ENCODE assay signal across 2 cellular contexts in the genomic region with DNA sequence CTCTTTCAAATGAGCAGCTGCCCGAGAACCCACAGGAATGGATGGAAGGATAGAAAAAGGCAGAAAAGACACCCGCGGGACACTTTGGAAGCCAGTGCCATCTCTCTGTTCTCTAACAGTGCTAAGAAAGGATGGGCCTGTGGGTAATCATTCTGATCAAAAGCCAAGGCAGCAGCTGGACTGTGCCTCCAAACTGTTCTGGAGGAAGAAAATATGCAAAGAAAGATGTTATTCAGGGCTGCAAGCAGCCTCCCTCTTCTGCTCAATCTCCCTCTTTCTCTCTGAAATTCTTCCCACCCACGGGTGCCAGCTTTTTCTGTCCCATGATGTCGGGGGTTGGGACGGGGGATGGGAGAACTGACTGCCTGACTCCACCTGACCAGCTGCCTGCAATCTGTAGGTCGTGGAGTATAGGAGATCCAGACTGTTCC.
A peak's percentile ranks its signal among the peaks of the same experiment; 100 is the strongest.
TF ChIP-seq lines count a peak whose summit lies in the region.

No MANE protein-coding gene starts in this region.

TF ChIP-seq in IMR-90, 13 proteins besides CTCF, POLR2A, EP300 and RAD21:
- TF ChIP-seq, protein P1, sequence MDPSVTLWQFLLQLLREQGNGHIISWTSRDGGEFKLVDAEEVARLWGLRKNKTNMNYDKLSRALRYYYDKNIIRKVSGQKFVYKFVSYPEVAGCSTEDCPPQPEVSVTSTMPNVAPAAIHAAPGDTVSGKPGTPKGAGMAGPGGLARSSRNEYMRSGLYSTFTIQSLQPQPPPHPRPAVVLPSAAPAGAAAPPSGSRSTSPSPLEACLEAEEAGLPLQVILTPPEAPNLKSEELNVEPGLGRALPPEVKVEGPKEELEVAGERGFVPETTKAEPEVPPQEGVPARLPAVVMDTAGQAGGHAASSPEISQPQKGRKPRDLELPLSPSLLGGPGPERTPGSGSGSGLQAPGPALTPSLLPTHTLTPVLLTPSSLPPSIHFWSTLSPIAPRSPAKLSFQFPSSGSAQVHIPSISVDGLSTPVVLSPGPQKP (IDR thresholded peaks at IDR 0.05; ENCODE audit: borderline replicate concordance, low read depth, low read length): no peak

TF ChIP-seq in HepG2, 621 proteins besides CTCF, POLR2A, EP300 and RAD21:
- TF ChIP-seq, protein P2, sequence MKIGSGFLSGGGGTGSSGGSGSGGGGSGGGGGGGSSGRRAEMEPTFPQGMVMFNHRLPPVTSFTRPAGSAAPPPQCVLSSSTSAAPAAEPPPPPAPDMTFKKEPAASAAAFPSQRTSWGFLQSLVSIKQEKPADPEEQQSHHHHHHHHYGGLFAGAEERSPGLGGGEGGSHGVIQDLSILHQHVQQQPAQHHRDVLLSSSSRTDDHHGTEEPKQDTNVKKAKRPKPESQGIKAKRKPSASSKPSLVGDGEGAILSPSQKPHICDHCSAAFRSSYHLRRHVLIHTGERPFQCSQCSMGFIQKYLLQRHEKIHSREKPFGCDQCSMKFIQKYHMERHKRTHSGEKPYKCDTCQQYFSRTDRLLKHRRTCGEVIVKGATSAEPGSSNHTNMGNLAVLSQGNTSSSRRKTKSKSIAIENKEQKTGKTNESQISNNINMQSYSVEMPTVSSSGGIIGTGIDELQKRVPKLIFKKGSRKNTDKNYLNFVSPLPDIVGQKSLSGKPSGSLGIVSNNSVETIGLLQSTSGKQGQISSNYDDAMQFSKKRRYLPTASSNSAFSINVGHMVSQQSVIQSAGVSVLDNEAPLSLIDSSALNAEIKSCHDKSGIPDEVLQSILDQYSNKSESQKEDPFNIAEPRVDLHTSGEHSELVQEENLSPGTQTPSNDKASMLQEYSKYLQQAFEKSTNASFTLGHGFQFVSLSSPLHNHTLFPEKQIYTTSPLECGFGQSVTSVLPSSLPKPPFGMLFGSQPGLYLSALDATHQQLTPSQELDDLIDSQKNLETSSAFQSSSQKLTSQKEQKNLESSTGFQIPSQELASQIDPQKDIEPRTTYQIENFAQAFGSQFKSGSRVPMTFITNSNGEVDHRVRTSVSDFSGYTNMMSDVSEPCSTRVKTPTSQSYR (CRISPR knock-in tag; IDR thresholded peaks at IDR 0.05; ENCODE audit: borderline replicate concordance): 0 out of 2 replicates have a peak, but pooled peaks have one; percentile 32
- TF ChIP-seq RNF2 (conservative IDR thresholded peaks at IDR 0.05; ENCODE audit: low read depth): no peak
- TF ChIP-seq ZSCAN12 (CRISPR knock-in tag; IDR thresholded peaks at IDR 0.05): no peak
- peak; percentile 69 for TF ChIP-seq PRPF4 (IDR thresholded peaks at IDR 0.05; ENCODE audit: low read depth, low read length, poor library complexity, severe bottlenecking)
- TF ChIP-seq ZNF570 (CRISPR knock-in tag; IDR thresholded peaks at IDR 0.05; ENCODE audit: borderline replicate concordance): no peak
